Comparison of ENCODE assay signal across 28 cellular contexts in the genomic region with DNA sequence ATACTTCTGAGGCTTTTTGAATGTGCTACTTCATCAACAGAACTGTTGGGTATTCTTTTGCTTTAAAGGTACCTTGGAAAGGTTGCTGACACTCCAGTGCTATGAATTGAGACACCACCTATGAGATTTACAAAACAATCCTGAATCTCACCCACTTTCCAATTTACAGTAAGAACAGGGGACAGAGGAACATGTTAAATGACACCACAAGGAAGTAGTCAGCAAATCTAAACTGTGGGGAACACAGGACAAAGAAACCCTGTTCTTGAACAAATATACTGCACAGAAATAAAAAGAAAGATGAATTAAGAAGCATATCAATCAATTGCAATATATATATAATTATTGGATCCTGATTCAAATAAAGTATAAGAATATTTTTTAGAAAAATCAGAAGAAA.
"Had no signal": no experiment of that assay in that cellular context is flagged by ENCODE, and none has a peak within 500 bp of the region (broad histone marks: within the 10 kb centered on the region; RNA-seq: fewer than 3 reads in every experiment).

No MANE protein-coding gene starts in this region.

- DNase-seq: natural killer cell; occipital lobe; ovary; posterior cingulate gyrus; psoas muscle; right cardiac atrium; stimulated activated CD4-positive, alpha-beta T cell treated with anti-CD3 and anti-CD28 coated beads, Interleukin-12 subunit alpha, Interleukin-12 subunit beta, amount 100 ng/mL, for 4 hours; stimulated activated CD4-positive, alpha-beta T cell treated with anti-CD3 and anti-CD28 coated beads, Interleukin-1b, Interleukin-23, amount 100 ng/mL, for 48 hours; stimulated activated CD4-positive, alpha-beta T cell treated with anti-CD3 and anti-CD28 coated beads, Interleukin-4, amount 100 ng/mL, for 1 hour; stimulated activated CD4-positive, alpha-beta T cell treated with anti-CD3 and anti-CD28 coated beads, Interleukin-4, amount 100 ng/mL, for 4 hours; stimulated activated CD8-positive, alpha-beta memory T cell treated with anti-CD3 and anti-CD28 coated beads, Interleukin-4, amount 100 ng/mL, for 48 hours; stimulated activated naive CD4-positive, alpha-beta T cell; stimulated activated naive CD8-positive, alpha-beta T cell treated with anti-CD3 and anti-CD28 coated beads, Interleukin-15, amount 100 ng/mL, for 72 hours; stimulated activated naive CD8-positive, alpha-beta T cell treated with anti-CD3 and anti-CD28 coated beads, Interleukin-15, Interleukin-2, amounts not matched to agents 100 U/mL and 50 U/mL, for 24 hours; substantia nigra; testis; tibial artery; transverse colon; upper lobe of right lung; uterus had no signal

- H3K27me3 ChIP-seq: neural progenitor cell, ovary, spleen, suprapubic skin, testis, tibial artery, transverse colon, upper lobe of right lung, uterus had no signal

- H3K4me1 ChIP-seq: neural progenitor cell, parathyroid adenoma, psoas muscle, suprapubic skin, testis, upper lobe of right lung, uterus had no signal

- H3K79me2 ChIP-seq: parathyroid adenoma had no signal

- H3K27ac ChIP-seq: neural progenitor cell, ovary, parathyroid adenoma, psoas muscle, skin epidermis, spleen, suprapubic skin, testis, tibial artery, transverse colon, upper lobe of right lung, uterus had no signal

- H3K36me3 ChIP-seq: neural progenitor cell, ovary, spleen, suprapubic skin, tibial artery, transverse colon, upper lobe of right lung, uterus had no signal

- H3K4me2 ChIP-seq: neural progenitor cell, smooth muscle cell had no signal

- H2AFZ ChIP-seq: neural progenitor cell, parathyroid adenoma had no signal

- ATAC-seq: natural killer cell; psoas muscle; right cardiac atrium; sciatic nerve; stimulated activated memory B cell treated with anti-CD40 and anti-IgM and Interleukin-4, amounts not matched to agents 10 μg/mL and 1 μg/mL and 100 μg/mL, for 72 hours; stimulated activated naive CD8-positive, alpha-beta T cell treated with anti-CD3 and anti-CD28 coated beads, Interleukin-15, amount 100 ng/mL, for 72 hours; stimulated activated naive CD8-positive, alpha-beta T cell treated with anti-CD3 and anti-CD28 coated beads, Interleukin-15, Interleukin-2, amounts not matched to agents 100 U/mL and 50 U/mL, for 24 hours; upper lobe of right lung had no signal

- H3K4me3 ChIP-seq: neural progenitor cell, ovary, psoas muscle, skin epidermis, smooth muscle cell, spleen, suprapubic skin, testis, tibial artery, transverse colon, upper lobe of right lung, uterus had no signal

- H3K9me3 ChIP-seq: ovary, psoas muscle, suprapubic skin, testis, transverse colon, upper lobe of right lung, uterus had no signal

- H3K9ac ChIP-seq: neural progenitor cell, parathyroid adenoma had no signal
